ENCODE assay signal across 9 cellular contexts in genomic region chr5:43193952-43194321, GRCh38. TPM values are rescaled to one million over a fixed set of nuclear protein-coding genes. Genes with fewer than 3 reads are reported as not detected.
DNase-seq lines count a peak whose midpoint lies in the region; ATAC-seq, FAIRE-seq and TF ChIP-seq lines count a peak whose summit lies in the region.
"Had no signal": no experiment of that assay in that cellular context is flagged by ENCODE, and none has a peak within 500 bp of the region (broad histone marks: within the 10 kb centered on the region; RNA-seq: fewer than 3 reads in every experiment).

No MANE protein-coding gene starts in this region.

- ATAC-seq in body of pancreas (no peak), left colon (no peak)

- H3K4me2 ChIP-seq in Karpas-422 (ENCODE audit: low read depth, low read length, poor library complexity, severe bottlenecking), result peak overlapping the region; percentile 75
- peak overlapping the region; percentile 88 for H3K4me2 ChIP-seq in osteoblast (ENCODE audit: insufficient read depth, low read length)

- H3K9me2 ChIP-seq in Karpas-422 (replicated peaks; ENCODE audit: insufficient read depth, low read length), result no peaks in the 10 kb centered on the region

- no peaks in the 10 kb centered on the region for H3K27me3 ChIP-seq in CD4-positive, alpha-beta memory T cell (ENCODE audit: insufficient read depth, low read length)
- H3K27me3 ChIP-seq in Karpas-422 (ENCODE audit: low read length) (no peaks in the 10 kb centered on the region), osteoblast (ENCODE audit: insufficient read depth, low read length) (no peaks in the 10 kb centered on the region), body of pancreas (no peaks in the 10 kb centered on the region)

- peaks cover 15 to 18% of the 10 kb centered on the region in 2 donors for H3K27me3 Mint-ChIP-seq in CD4-positive, alpha-beta memory T cell

- no peak overlapping the region for H3K4me3 ChIP-seq in CD4-positive, alpha-beta memory T cell (ENCODE audit: low read length in 2 of 2)
- H3K4me3 ChIP-seq in Karpas-422 (ENCODE audit: low read length) (peak overlapping the region; percentile 75), osteoblast (ENCODE audit: insufficient read depth, low read length) (peak overlapping the region; percentile 65), body of pancreas (no peak overlapping the region)

- H3K4me1 ChIP-seq in CD4-positive, alpha-beta memory T cell (ENCODE audit: insufficient read depth, low read length), result peaks cover 28% of the 10 kb centered on the region
- H3K4me1 ChIP-seq in Karpas-422 (ENCODE audit: low read length) (peaks cover 56% of the 10 kb centered on the region), osteoblast (ENCODE audit: insufficient read depth, low read length) (peaks cover 23% of the 10 kb centered on the region), body of pancreas (peaks cover 29% of the 10 kb centered on the region)

- H4K20me1 ChIP-seq in Karpas-422 (ENCODE audit: insufficient read depth, low read depth, low read length) (no peaks in the 10 kb centered on the region), osteoblast (ENCODE audit: insufficient read depth, low read length) (no peaks in the 10 kb centered on the region)

- H3K36me3 Mint-ChIP-seq in CD4-positive, alpha-beta memory T cell, result no peaks in the 10 kb centered on the region

- CTCF ChIA-PET in CD4-positive, alpha-beta memory T cell (lab: Charles Lee; ENCODE audit: partially characterized antibody), result interaction anchor here (1.2 kb wide), 1 partner anchor 28 kb away, joined by 3 read pairs; no protein-coding TSS in a partner anchor

- H3K4me3 Mint-ChIP-seq in CD4-positive, alpha-beta memory T cell, result peak overlapping the region in 3 of 8 donors; percentile 89 to 92 (median 91)

- H3K79me2 ChIP-seq in Karpas-422 (ENCODE audit: low read length), result peaks cover 49% of the 10 kb centered on the region
- no peaks in the 10 kb centered on the region for H3K79me2 ChIP-seq in osteoblast (ENCODE audit: insufficient read depth, low read length)

- TF ChIP-seq CTCF in osteoblast (IDR thresholded peaks at IDR 0.05; ENCODE audit: extremely low read depth, low read depth, low read length), result no peak
- no peak for TF ChIP-seq CTCF in body of pancreas (IDR thresholded peaks at IDR 0.05)

- H3K9me3 ChIP-seq in CD4-positive, alpha-beta memory T cell (ENCODE audit: control insufficient read depth in 1 of 2, low read length in 2 of 2), result no peaks in the 10 kb centered on the region
- H3K9me3 ChIP-seq in Karpas-422 (ENCODE audit: low read length) (no peaks in the 10 kb centered on the region), osteoblast (ENCODE audit: low read depth, low read length) (no peaks in the 10 kb centered on the region), body of pancreas (no peaks in the 10 kb centered on the region)

- H3K9me3 Mint-ChIP-seq in CD4-positive, alpha-beta memory T cell, result no peaks in the 10 kb centered on the region

- no peak overlapping the region for H3K27ac ChIP-seq in CD4-positive, alpha-beta memory T cell (ENCODE audit: low read depth, low read length)
- H3K27ac ChIP-seq in Karpas-422 (ENCODE audit: low read length) (peak overlapping the region; percentile 85), osteoblast (ENCODE audit: low read depth, low read length) (peak overlapping the region; percentile 91), body of pancreas (no peak overlapping the region)

- H2AFZ ChIP-seq in Karpas-422 (ENCODE audit: low read length), result no peak overlapping the region
- H2AFZ ChIP-seq in osteoblast (ENCODE audit: low read length), result peak overlapping the region; percentile 79

- intact Hi-C loops in CD4-positive, alpha-beta memory T cell (cut with micrococcal nuclease), result no loop called here
- intact Hi-C loops in body of pancreas (cut with DNase I) (no loop called here), left colon (cut with DNase I, micrococcal nuclease) (no loop called here)

- POLR2A ChIA-PET in CD4-positive, alpha-beta memory T cell (lab: Charles Lee; ENCODE audit: partially characterized antibody), result no interaction called here

- WGBS in body of pancreas, 2 donors, result 57 to 59% methylated on average over 6 of the region's 6 CpGs

- no peaks in the 10 kb centered on the region for H3K36me3 ChIP-seq in CD4-positive, alpha-beta memory T cell (ENCODE audit: insufficient read depth, low read length)
- peaks cover 3% of the 10 kb centered on the region; the same call in 1 of the 2 replicates for H3K36me3 ChIP-seq in Karpas-422 (ENCODE audit: insufficient read depth, low read length)
- no peaks in the 10 kb centered on the region for H3K36me3 ChIP-seq in osteoblast (ENCODE audit: insufficient read depth, low read length)
- H3K36me3 ChIP-seq in body of pancreas (replicated peaks in 1 of 2; ENCODE audit: insufficient read depth in 1 of 2, low read depth in 2 of 2), result no peaks in the 10 kb centered on the region

- TF ChIP-seq POLR2A in body of pancreas (IDR thresholded peaks at IDR 0.05) (no peak), H54 (IDR thresholded peaks at IDR 0.05; ENCODE audit: low read depth, low read length) (no peak)

- peak overlapping the region; percentile 42 for H3K9ac ChIP-seq in Karpas-422 (ENCODE audit: low read length)

- peak overlapping the region in 6 of 7 donors; percentile 35 to 91 (median 76) for H3K27ac Mint-ChIP-seq in CD4-positive, alpha-beta memory T cell

- peaks cover 14 to 30% (median 21%) of the 10 kb centered on the region in 4 donors for H3K4me1 Mint-ChIP-seq in CD4-positive, alpha-beta memory T cell

- no peak for FAIRE-seq in H54 (lab: Jason Lieb, UNC)

- no peak for DNase-seq in CD4-positive, alpha-beta memory T cell
- DNase-seq in Karpas-422, result no peak
- peak; percentile 50 for DNase-seq in epidermal melanocyte (ENCODE audit: insufficient read length, low spot score)
- no peak for DNase-seq in osteoblast (ENCODE audit: insufficient read length, low spot score, missing footprints)
- DNase-seq in body of pancreas, result no peak
- no peak for DNase-seq in NCI-H1930 (lab: John Stamatoyannopoulos, UW)
- DNase-seq in left colon, result no peak
- DNase-seq in H54 (ENCODE audit: insufficient read length, low spot score), result no peak
- DNase-seq: NCI-H2081 treated with DMSO at 0.1 percent for 48 hours had no signal

RNA-seq across cellular contexts. Expression of gene NIM1K, which starts 1.9 kb away (rescaled TPM):
- under 1 TPM; 0.26 to 0.28 TPM for total RNA-seq in CD4-positive, alpha-beta memory T cell
- under 1 TPM; 0.24 to 0.40 TPM for polyA plus RNA-seq in CD4-positive, alpha-beta memory T cell
- total RNA-seq in Karpas-422 (2014; rRNA removed; shearing (Covaris generic); ENCODE audit: low replicate concordance), result 9.3 and 10.2 TPM in 2 replicates
- 0.88 and 1.1 TPM in 2 replicates for total RNA-seq in osteoblast
- under 1 TPM in 1 of 2 donors, not detected in 1; 0.52 TPM for total RNA-seq in body of pancreas
- total RNA-seq in left colon, result under 1 TPM; 0.20 to 0.34 TPM

Comparison
In these comparisons a context has a peak if more than half of its experiments do, and no peak if none do; other contexts are left out.
1. H3K27ac ChIP-seq: peak in Karpas-422 (single experiment) and osteoblast (single experiment); none in CD4-positive, alpha-beta memory T cell (single experiment) and body of pancreas (0 of 4).
2. H3K4me3 ChIP-seq: peak in Karpas-422 (single experiment) and osteoblast (single experiment); none in CD4-positive, alpha-beta memory T cell (0 of 2) and body of pancreas (0 of 2).